ENCODE assay signal across 24 cellular contexts in the genomic region with DNA sequence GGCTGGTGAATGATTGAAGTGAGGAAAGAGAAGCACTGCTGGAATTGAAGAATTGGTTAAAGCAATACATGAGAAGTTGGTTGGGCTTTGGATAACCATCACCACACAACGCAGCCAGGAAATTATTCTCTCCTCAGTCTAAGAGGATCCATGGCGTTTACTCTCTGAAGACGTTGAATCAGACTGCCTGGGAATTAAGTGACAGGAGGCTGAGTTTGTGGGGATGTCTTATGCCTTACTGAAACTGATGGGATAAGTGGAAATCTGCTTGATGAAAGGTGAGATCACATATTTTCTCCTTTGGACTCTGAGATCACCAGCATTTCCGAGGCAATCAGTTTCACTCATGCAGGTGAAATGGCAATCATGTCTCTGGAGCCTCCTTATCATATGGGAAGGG.
"Had no signal": no experiment of that assay in that cellular context is flagged by ENCODE, and none has a peak within 500 bp of the region (broad histone marks: within the 10 kb centered on the region; RNA-seq: fewer than 3 reads in every experiment).

No MANE protein-coding gene starts in this region.

- H3K4me3 ChIP-seq: stomach, suprapubic skin, testis, thoracic aorta, thyroid gland, tibial artery, tibial nerve, transverse colon, upper lobe of left lung, upper lobe of right lung, uterus, vagina had no signal

- H3K36me3 ChIP-seq: stomach, suprapubic skin, thoracic aorta, thyroid gland, tibial artery, tibial nerve, transverse colon, upper lobe of left lung, upper lobe of right lung, uterus, vagina had no signal

- DNase-seq: stimulated activated CD4-positive, alpha-beta T cell treated with anti-CD3 and anti-CD28 coated beads, Interleukin-2, amount 100 ng/mL, for 48 hours; stimulated activated CD4-positive, alpha-beta T cell treated with anti-CD3 and anti-CD28 coated beads, Interleukin-4, amount 100 ng/mL, for 1 hour; stimulated activated CD4-positive, alpha-beta T cell treated with anti-CD3 and anti-CD28 coated beads, Interleukin-4, amount 100 ng/mL, for 24 hours; stimulated activated CD4-positive, alpha-beta T cell treated with anti-CD3 and anti-CD28 coated beads, Interleukin-4, amount 100 ng/mL, for 4 hours; stimulated activated CD8-positive, alpha-beta memory T cell treated with anti-CD3 and anti-CD28 coated beads, Interleukin-4, amount 100 ng/mL, for 48 hours; stimulated activated naive B cell treated with anti-CD40 and anti-IgM and Interleukin-4, amounts not matched to agents 10 μg/mL and 1 μg/mL and 100 μg/mL, for 72 hours; stimulated activated naive CD4-positive, alpha-beta T cell; stimulated activated naive CD4-positive, alpha-beta T cell treated with Interleukin-2 at 50 U/mL for 16 hours; stimulated activated naive CD8-positive, alpha-beta T cell treated with anti-CD3 and anti-CD28 coated beads, Interleukin-15, amount 100 ng/mL, for 72 hours; stimulated activated naive CD8-positive, alpha-beta T cell treated with anti-CD3 and anti-CD28 coated beads, Interleukin-15, Interleukin-2, amounts not matched to agents 100 U/mL and 50 U/mL, for 24 hours; stomach; substantia nigra; testis; thyroid gland; tibial artery; transverse colon; trophoblast cell; upper lobe of left lung; upper lobe of right lung; uterus had no signal

- H3K9me3 ChIP-seq: stomach, suprapubic skin, testis, thoracic aorta, thyroid gland, tibial artery, tibial nerve, transverse colon, upper lobe of left lung, upper lobe of right lung, uterus, vagina had no signal

- H3K4me1 ChIP-seq: stomach, suprapubic skin, testis, thyroid gland, tibial artery, tibial nerve, transverse colon, upper lobe of left lung, upper lobe of right lung, uterus, vagina had no signal

- H3K27me3 ChIP-seq: stomach, suprapubic skin, testis, thyroid gland, tibial artery, tibial nerve, transverse colon, upper lobe of left lung, upper lobe of right lung, uterus, vagina had no signal

- H3K27ac ChIP-seq: stomach, suprapubic skin, testis, thoracic aorta, thyroid gland, tibial artery, tibial nerve, transverse colon, upper lobe of left lung, upper lobe of right lung, uterus, vagina had no signal
